In genomic region chr11:126793596-126793995, GRCh38 we compare ENCODE assay signal across 1 cellular context.
TF ChIP-seq lines count a peak whose summit lies in the region.

No MANE protein-coding gene starts in this region.

TF ChIP-seq in K562, 482 proteins besides CTCF, POLR2A, EP300 and RAD21 (continued from another document):
- TF ChIP-seq ATF3 (IDR thresholded peaks at IDR 0.05) (no peak), ATF3 (CRISPR knock-in tag; conservative IDR thresholded peaks at IDR 0.05) (no peak)
